10 cellular contexts compared by ENCODE assay signal in genomic region chr9:126625329-126626116, GRCh38. TPM values are rescaled to one million over a fixed set of nuclear protein-coding genes. Genes with fewer than 3 reads are reported as not detected.
DNase-seq lines count a peak whose midpoint lies in the region; ATAC-seq, FAIRE-seq and TF ChIP-seq lines count a peak whose summit lies in the region.
"Had no signal": no experiment of that assay in that cellular context is flagged by ENCODE, and none has a peak within 500 bp of the region (broad histone marks: within the 10 kb centered on the region; RNA-seq: fewer than 3 reads in every experiment).

No MANE protein-coding gene starts in this region.

- H3K9ac ChIP-seq in K562 (ENCODE audit: insufficient read depth in 1 of 2, low read depth in 2 of 2, low read length in 2 of 2), result no peak overlapping the region

- no peak for TF ChIP-seq CTCF in heart right ventricle (IDR thresholded peaks at IDR 0.05)
- no peak for TF ChIP-seq CTCF in K562 (IDR thresholded peaks at IDR 0.05 in 2 of 3, conservative IDR thresholded peaks at IDR 0.05 in 1 of 3; ENCODE audit: insufficient read depth in 2 of 3, low read depth in 1 of 3, low read length in 3 of 3)

- H3K79me2 ChIP-seq in K562 (ENCODE audit: control insufficient read depth, insufficient read depth, low read length), result no peaks in the 10 kb centered on the region

- peaks cover 15% of the 10 kb centered on the region; the same call in 1 of the 2 replicates for H4K20me1 ChIP-seq in K562 (replicated peaks; ENCODE audit: control insufficient read depth, insufficient read depth, low read length)

- BruUV-seq in K562 (replicated peaks; lab: Mats Ljungman, UMichigan), result no TSS peak

- TF ChIP-seq POLR2A in K562 (conservative IDR thresholded peaks at IDR 0.05), result no peak

- WGBS in heart right ventricle, 2 donors, result 9 to 12% methylated on average over 61 to 64 of the region's 64 CpGs
- 7% methylated on average over 45 of the region's 64 CpGs for WGBS in K562 (ENCODE audit: insufficient coverage, low coverage, missing lambda C conversion rate)
- 4% methylated on average over 64 of the region's 64 CpGs for WGBS in urinary bladder

- H3K9me3 ChIP-seq in heart right ventricle (no peaks in the 10 kb centered on the region), K562 (replicated peaks; ENCODE audit: control insufficient read depth, insufficient read depth, low read depth, low read length) (no peaks in the 10 kb centered on the region), muscle layer of duodenum (ENCODE audit: control insufficient read depth in 1 of 2, low read length in 2 of 2) (no peaks in the 10 kb centered on the region)
- H3K9me3 ChIP-seq: adrenal gland had no signal

- no peak for TF ChIP-seq EP300 in K562 (IDR thresholded peaks at IDR 0.05; ENCODE audit: low read length)

- H3K4me1 ChIP-seq in heart right ventricle (peaks cover 0 to 35% (median 22%) of the 10 kb centered on the region in 9 donors), K562 (replicated peaks in 1 of 2; ENCODE audit: control insufficient read depth in 2 of 2, insufficient read depth in 2 of 2, low read length in 2 of 2) (peaks cover 0 to 26% of the 10 kb centered on the region in 2 experiments; a peak in 2 of 5 replicates), muscle layer of duodenum (ENCODE audit: control insufficient read depth in 1 of 2, insufficient read depth in 2 of 2, low read length in 2 of 2) (peaks cover 0 to 25% of the 10 kb centered on the region in 2 donors), urinary bladder (ENCODE audit: insufficient read depth) (peaks cover 1% of the 10 kb centered on the region)

- POLR2A ChIA-PET in K562 (lab: Yijun Ruan, JAX), result no interaction called here

- H3K27me3 ChIP-seq in heart right ventricle (peaks cover 24 to 100% (median 100%) of the 10 kb centered on the region in 7 donors), K562 (ENCODE audit: control insufficient read depth in 2 of 2, insufficient read depth in 2 of 2, low read length in 2 of 2) (peaks cover 55 to 93% of the 10 kb centered on the region in 2 experiments; a peak in 4 of 5 replicates), muscle layer of duodenum (ENCODE audit: low read depth, low read length) (peaks cover 80% of the 10 kb centered on the region)

- no peaks in the 10 kb centered on the region for H3K9me1 ChIP-seq in K562 (ENCODE audit: control insufficient read depth, insufficient read depth, low read length)

- TF ChIP-seq RAD21 in K562 (CRISPR knock-in tag; conservative IDR thresholded peaks at IDR 0.05 in 1 of 2, IDR thresholded peaks at IDR 0.05 in 1 of 2), result no peak

- peak overlapping the region in 9 of 10 donors; percentile 16 to 53 (median 46) for H3K4me3 ChIP-seq in heart right ventricle
- H3K4me3 ChIP-seq in K562, result no peak overlapping the region
- H3K4me3 ChIP-seq in muscle layer of duodenum (ENCODE audit: low read depth in 1 of 2, low read length in 2 of 2), result peak overlapping the region; percentile 42 to 62
- peak overlapping the region; percentile 36 for H3K4me3 ChIP-seq in urinary bladder (ENCODE audit: low read depth, low read length)

- H3K27ac ChIP-seq in heart right ventricle, result no peak overlapping the region
- H3K27ac ChIP-seq in K562 (ENCODE audit: extremely low read depth, low read depth, low read length), result no peak overlapping the region
- H3K27ac ChIP-seq in muscle layer of duodenum (ENCODE audit: low read length), result no peak overlapping the region
- H3K27ac ChIP-seq in urinary bladder (ENCODE audit: low read depth), result no peak overlapping the region
- H3K27ac ChIP-seq: adrenal gland had no signal

- H2AFZ ChIP-seq in K562 (ENCODE audit: low read depth, low read length), result no peak overlapping the region

- peak in 3 of 8 donors; percentile 8 to 12 (median 12) for ATAC-seq in heart right ventricle
- ATAC-seq in left cardiac atrium, result no peak
- ATAC-seq in K562, result no peak
- ATAC-seq in GM18868 (IDR thresholded peaks at IDR 0.05; ENCODE audit: unreplicated experiment), result no peak

- intact Hi-C loops in heart right ventricle (cut with DNase I) (loop anchor here in 1 of 10 donors (10.0 kb wide), 1 partner anchor 159 kb away; no protein-coding TSS in a partner anchor), left cardiac atrium (cut with DNase I) (no loop called here), K562 (cut with micrococcal nuclease) (no loop called here)

- FAIRE-seq in K562 (lab: Jason Lieb, UNC), result no peak

- no peaks in the 10 kb centered on the region for H3K36me3 ChIP-seq in heart right ventricle
- no peaks in the 10 kb centered on the region for H3K36me3 ChIP-seq in K562 (ENCODE audit: control insufficient read depth, insufficient read depth, low read length)
- H3K36me3 ChIP-seq in muscle layer of duodenum (ENCODE audit: control insufficient read depth in 1 of 2, insufficient read depth in 2 of 2, low read length in 2 of 2), result no peaks in the 10 kb centered on the region
- no peaks in the 10 kb centered on the region for H3K36me3 ChIP-seq in urinary bladder (ENCODE audit: insufficient read depth)
- H3K36me3 ChIP-seq: adrenal gland had no signal

- H3K4me2 ChIP-seq in K562 (ENCODE audit: insufficient read depth, low read length), result no peak overlapping the region

- in situ Hi-C loops in K562 (cut with MboI), result no loop called here

- DNase-seq in heart right ventricle (no peak), left cardiac atrium (no peak), K562 (ENCODE audit: extremely low read depth in 1 of 4, low spot score in 3 of 4) (no peak), globus pallidus (ENCODE audit: low spot score) (no peak), DMS153 treated with DMSO at 0.1 percent for 48 hours (lab: John Stamatoyannopoulos, UW; ENCODE audit: unreplicated experiment) (no peak)
- DNase-seq: adrenal gland, DND-41 had no signal

- CTCF ChIA-PET in K562 (lab: Yijun Ruan, JAX; ENCODE audit: low intra/inter-chr PET ratio), result no interaction called here

TF ChIP-seq in K562, 482 proteins besides CTCF, POLR2A, EP300 and RAD21:
- TF ChIP-seq ZBTB8A (IDR thresholded peaks at IDR 0.05; ENCODE audit: partially characterized antibody), result no peak
- TF ChIP-seq ZZZ3 (IDR thresholded peaks at IDR 0.05), result no peak
- 0 out of 2 replicates have a peak, but pooled peaks have one; percentile 16 for TF ChIP-seq EZH2 (IDR thresholded peaks at IDR 0.05; ENCODE audit: borderline replicate concordance, low read depth, low read length)
- TF ChIP-seq ZNF431 (CRISPR knock-in tag; IDR thresholded peaks at IDR 0.05), result no peak
- no peak for TF ChIP-seq TFE3 (CRISPR knock-in tag; IDR thresholded peaks at IDR 0.05)
- TF ChIP-seq, protein P1, sequence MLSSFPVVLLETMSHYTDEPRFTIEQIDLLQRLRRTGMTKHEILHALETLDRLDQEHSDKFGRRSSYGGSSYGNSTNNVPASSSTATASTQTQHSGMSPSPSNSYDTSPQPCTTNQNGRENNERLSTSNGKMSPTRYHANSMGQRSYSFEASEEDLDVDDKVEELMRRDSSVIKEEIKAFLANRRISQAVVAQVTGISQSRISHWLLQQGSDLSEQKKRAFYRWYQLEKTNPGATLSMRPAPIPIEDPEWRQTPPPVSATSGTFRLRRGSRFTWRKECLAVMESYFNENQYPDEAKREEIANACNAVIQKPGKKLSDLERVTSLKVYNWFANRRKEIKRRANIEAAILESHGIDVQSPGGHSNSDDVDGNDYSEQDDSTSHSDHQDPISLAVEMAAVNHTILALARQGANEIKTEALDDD (IDR thresholded peaks at IDR 0.05), result no peak
- TF ChIP-seq CBX8 (IDR thresholded peaks at IDR 0.05; ENCODE audit: borderline replicate concordance, extremely low read depth, low read depth, low read length, poor library complexity, severe bottlenecking), result peak; percentile 72
- TF ChIP-seq EGR1 (conservative IDR thresholded peaks at IDR 0.05), result no peak
- TF ChIP-seq SRSF9 (IDR thresholded peaks at IDR 0.05; ENCODE audit: borderline replicate concordance, low read depth, low read length), result no peak

RNA-seq across cellular contexts. Expression of gene LMX1B, which starts 11.8 kb away (rescaled TPM):
- under 1 TPM; 0.26 to 0.97 (median 0.47) TPM for total RNA-seq in heart right ventricle
- under 1 TPM; 0.25 to 0.29 TPM for polyA plus RNA-seq in heart right ventricle
- total RNA-seq in left cardiac atrium, result 1 to 10 TPM in 1 of 2 donors, under 1 TPM in 1; 0.81 to 1.8 TPM
- total RNA-seq in K562 (2011; cell fraction: chromatin; rRNA removed; ENCODE audit: low replicate concordance), result not detected in 2 replicates
- total RNA-seq in K562 (2011; cell fraction: nucleolus; rRNA removed), result not detected in 2 replicates
- not detected in 2 replicates for total RNA-seq in K562 (2011; cell fraction: nucleoplasm; rRNA removed)
- total RNA-seq in K562 (2014; rRNA removed), result not detected in 2 replicates
- not detected in 2 replicates for total RNA-seq in K562 (2014; rRNA removed; fragmentation: Illumina TruSeq; extraction: Trizol)
- total RNA-seq in K562 (2015; rRNA removed; fragmentation: Illumina TruSeq; extraction: Trizol), result not detected in 2 replicates
- total RNA-seq in K562 (2021), result not detected in 2 replicates
- polyA plus RNA-seq in K562 (2011; rRNA removed), result not detected in 2 replicates
- not detected in 2 replicates for polyA plus RNA-seq in K562 (2011; cell fraction: cytosol; rRNA removed)
- polyA plus RNA-seq in K562 (2011; cell fraction: nucleus; rRNA removed), result not detected in 2 replicates
- not detected in 2 replicates for polyA plus RNA-seq in K562 (2012)
- polyA plus RNA-seq in K562 (2014; fragmentation: Illumina TruSeq; extraction: Trizol), result not detected in 2 replicates
- polyA plus RNA-seq in K562 (2014; fragmentation: Nextera tagmentation; extraction: Ambion mirVana), result not detected
- not detected in 2 replicates for polyA plus RNA-seq in K562 (2014; rRNA removed)
- not detected in 2 replicates for polyA minus RNA-seq in K562 (2011; rRNA and poly(A)+ RNA removed)
- polyA minus RNA-seq in K562 (2011; cell fraction: cytosol; rRNA and poly(A)+ RNA removed), result not detected in 2 replicates
- not detected in 2 replicates for polyA minus RNA-seq in K562 (2011; cell fraction: nucleus; rRNA and poly(A)+ RNA removed)
- total RNA-seq in urinary bladder, result not detected
- 0.04 TPM for polyA plus RNA-seq in urinary bladder
